Comparison of ENCODE assay signal across 15 cellular contexts in the genomic region with DNA sequence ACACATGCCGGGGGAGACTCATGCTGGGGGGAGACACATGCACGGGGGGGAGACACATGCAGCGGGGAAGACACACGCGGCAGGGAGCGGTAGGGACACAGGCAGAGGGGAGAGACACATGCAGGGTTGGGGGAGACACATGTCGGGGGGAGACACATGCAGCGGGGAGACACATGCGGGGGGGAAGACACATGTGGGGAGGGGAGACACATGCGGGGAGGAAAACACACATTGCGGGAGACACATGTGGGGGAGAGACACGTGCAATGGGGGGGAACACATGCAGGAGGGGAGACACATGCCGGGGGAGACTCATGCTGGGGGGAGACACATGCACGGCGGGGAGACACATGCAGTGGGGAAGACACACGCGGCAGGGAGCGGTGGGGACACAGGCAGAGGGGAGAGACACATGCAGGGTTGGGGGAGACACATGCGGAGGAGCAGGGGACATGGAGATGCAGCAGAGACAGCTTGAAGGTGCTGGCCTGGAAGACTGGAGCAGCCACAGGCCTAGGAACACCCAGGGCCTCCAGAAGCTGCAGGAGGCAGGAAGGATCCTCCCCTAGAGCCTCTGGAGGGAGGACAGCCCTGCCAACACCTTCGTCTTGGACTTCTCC. TPM values are rescaled to one million over a fixed set of nuclear protein-coding genes. Genes with fewer than 3 reads are reported as not detected.
"Had no signal": no experiment of that assay in that cellular context is flagged by ENCODE, and none has a peak within 500 bp of the region (broad histone marks: within the 10 kb centered on the region; RNA-seq: fewer than 3 reads in every experiment).

No MANE protein-coding gene starts in this region.

- H3K9me3 ChIP-seq: colonic mucosa had no signal

- DNase-seq: activated B cell treated with CpG ODN at 0.5 μM for 24 hours; activated CD4-positive, alpha-beta T cell treated with anti-CD3 and anti-CD28 coated beads for 48 hours; activated CD8-positive, alpha-beta memory T cell treated with anti-CD3 and anti-CD28 coated beads, Interleukin-2, amount 50 U/mL, for 48 hours; activated CD8-positive, alpha-beta T cell treated with anti-CD3 and anti-CD28 coated beads for 36 hours; activated naive CD4-positive, alpha-beta T cell treated with anti-CD3 and anti-CD28 coated beads, Interleukin-2, amount 50 U/mL, for 16 hours; caudate nucleus; colonic mucosa; effector CD4-positive, alpha-beta T cell; esophagus squamous epithelium; stimulated activated naive CD8-positive, alpha-beta T cell treated with anti-CD3 and anti-CD28 coated beads, Interleukin-15, amount 100 ng/mL, for 72 hours had no signal

- H3K27me3 ChIP-seq: colonic mucosa had no signal

- H3K79me2 ChIP-seq: parathyroid adenoma had no signal

- H3K27ac ChIP-seq: colonic mucosa, esophagus squamous epithelium, parathyroid adenoma, thoracic aorta had no signal

- H2AFZ ChIP-seq: parathyroid adenoma had no signal

- H3K36me3 ChIP-seq: colonic mucosa, esophagus squamous epithelium, thoracic aorta had no signal

- H3K4me3 ChIP-seq: colonic mucosa, esophagus squamous epithelium, lung, thoracic aorta had no signal

- FAIRE-seq: endothelial cell of umbilical vein had no signal

- ATAC-seq: activated CD8-positive, alpha-beta T cell treated with anti-CD3 and anti-CD28 coated beads for 36 hours; activated T-helper 17 cell treated with anti-CD3 and anti-CD28 coated beads, Interleukin-2, amount 50 U/mL, for 72 hours; stimulated activated naive CD8-positive, alpha-beta T cell treated with anti-CD3 and anti-CD28 coated beads, Interleukin-15, amount 100 ng/mL, for 72 hours had no signal

- H3K9ac ChIP-seq: parathyroid adenoma had no signal

- H3K4me1 ChIP-seq: colonic mucosa, esophagus squamous epithelium, parathyroid adenoma had no signal

RNA-seq across cellular contexts. Expression of a gene that starts 20.3 kb away (rescaled TPM):
- total RNA-seq: activated B cell treated with CpG ODN at 0.5 μM for 24 hours; activated CD8-positive, alpha-beta T cell treated with anti-CD3 and anti-CD28 coated beads for 36 hours had no signal
